In genomic region chr14:73133795-73134194, GRCh38 we compare ENCODE assay signal across 1 cellular context.
TF ChIP-seq lines count a peak whose summit lies in the region.

No MANE protein-coding gene starts in this region.

TF ChIP-seq in K562, 482 proteins besides CTCF, POLR2A, EP300 and RAD21 (continued from another document):
- TF ChIP-seq MGA (IDR thresholded peaks at IDR 0.05) = no peak
- TF ChIP-seq SREBF2 (CRISPR knock-in tag; IDR thresholded peaks at IDR 0.05) = no peak
- no peak for TF ChIP-seq KLF16 (IDR thresholded peaks at IDR 0.05)
- no peak for TF ChIP-seq RBM39 (optimal IDR thresholded peaks at IDR 0.05; ENCODE audit: low read depth, low read length)
- TF ChIP-seq CBX5 (IDR thresholded peaks at IDR 0.05; ENCODE audit: borderline replicate concordance, low read depth) = peak; percentile 83
- TF ChIP-seq, protein P1, sequence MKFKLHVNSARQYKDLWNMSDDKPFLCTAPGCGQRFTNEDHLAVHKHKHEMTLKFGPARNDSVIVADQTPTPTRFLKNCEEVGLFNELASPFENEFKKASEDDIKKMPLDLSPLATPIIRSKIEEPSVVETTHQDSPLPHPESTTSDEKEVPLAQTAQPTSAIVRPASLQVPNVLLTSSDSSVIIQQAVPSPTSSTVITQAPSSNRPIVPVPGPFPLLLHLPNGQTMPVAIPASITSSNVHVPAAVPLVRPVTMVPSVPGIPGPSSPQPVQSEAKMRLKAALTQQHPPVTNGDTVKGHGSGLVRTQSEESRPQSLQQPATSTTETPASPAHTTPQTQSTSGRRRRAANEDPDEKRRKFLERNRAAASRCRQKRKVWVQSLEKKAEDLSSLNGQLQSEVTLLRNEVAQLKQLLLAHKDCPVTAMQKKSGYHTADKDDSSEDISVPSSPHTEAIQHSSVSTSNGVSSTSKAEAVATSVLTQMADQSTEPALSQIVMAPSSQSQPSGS (CRISPR knock-in tag; IDR thresholded peaks at IDR 0.05) = no peak
- no peak for TF ChIP-seq XRCC3 (IDR thresholded peaks at IDR 0.05)
- no peak for TF ChIP-seq SFPQ (IDR thresholded peaks at IDR 0.05; ENCODE audit: low read depth, low read length)
- TF ChIP-seq, protein P2, sequence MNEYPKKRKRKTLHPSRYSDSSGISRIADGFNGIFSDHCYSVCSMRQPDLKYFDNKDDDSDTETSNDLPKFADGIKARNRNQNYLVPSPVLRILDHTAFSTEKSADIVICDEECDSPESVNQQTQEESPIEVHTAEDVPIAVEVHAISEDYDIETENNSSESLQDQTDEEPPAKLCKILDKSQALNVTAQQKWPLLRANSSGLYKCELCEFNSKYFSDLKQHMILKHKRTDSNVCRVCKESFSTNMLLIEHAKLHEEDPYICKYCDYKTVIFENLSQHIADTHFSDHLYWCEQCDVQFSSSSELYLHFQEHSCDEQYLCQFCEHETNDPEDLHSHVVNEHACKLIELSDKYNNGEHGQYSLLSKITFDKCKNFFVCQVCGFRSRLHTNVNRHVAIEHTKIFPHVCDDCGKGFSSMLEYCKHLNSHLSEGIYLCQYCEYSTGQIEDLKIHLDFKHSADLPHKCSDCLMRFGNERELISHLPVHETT (CRISPR knock-in tag; conservative IDR thresholded peaks at IDR 0.05 in 1 of 2, IDR thresholded peaks at IDR 0.05 in 1 of 2) = no peak
- TF ChIP-seq HOXB6 (CRISPR knock-in tag; IDR thresholded peaks at IDR 0.05; ENCODE audit: borderline replicate concordance) = no peak
- TF ChIP-seq DACH1 (IDR thresholded peaks at IDR 0.05; ENCODE audit: partially characterized antibody) = no peak
